ENCODE assay signal across 8 cellular contexts in the genomic region with DNA sequence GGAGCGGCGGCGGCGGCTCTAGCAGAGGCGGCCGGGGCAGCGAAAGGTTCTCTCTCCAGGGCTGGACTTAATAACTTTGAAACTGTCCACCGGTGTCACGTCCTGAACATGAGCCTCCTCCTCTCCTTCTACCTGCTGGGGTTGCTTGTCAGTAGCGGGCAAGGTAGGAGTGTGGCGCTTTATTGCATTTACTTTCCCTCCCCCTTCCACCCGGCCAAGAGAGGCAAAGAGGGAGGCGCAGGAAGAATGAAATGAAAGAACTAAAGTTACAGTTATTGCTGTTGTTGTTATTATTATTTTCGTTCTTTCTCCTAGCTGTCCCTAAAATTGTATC. TPM values are rescaled to one million over a fixed set of nuclear protein-coding genes. Genes with fewer than 3 reads are reported as not detected.
DNase-seq lines count a peak whose midpoint lies in the region; ATAC-seq, FAIRE-seq and TF ChIP-seq lines count a peak whose summit lies in the region.

No MANE protein-coding gene starts in this region.

- no peak overlapping the region for H3K27ac ChIP-seq in HUES64 (ENCODE audit: low read depth, low read length)
- no peak overlapping the region for H3K27ac ChIP-seq in neuronal stem cell (replicated peaks; ENCODE audit: low read length)

- H3K4ac ChIP-seq in neuronal stem cell (ENCODE audit: low read length): no peak overlapping the region

- no peak for TF ChIP-seq CTCF in endothelial cell (IDR thresholded peaks at IDR 0.05; ENCODE audit: unreplicated experiment)

- DNase-seq in G401 (ENCODE audit: low spot score): peak; percentile 24
- no peak for DNase-seq in endothelial cell (ENCODE audit: low spot score)
- no peak for DNase-seq in neuronal stem cell (ENCODE audit: low spot score)
- no peak for DNase-seq in GM19239 (ENCODE audit: insufficient read length, low spot score)
- DNase-seq in NCI-H526 (lab: John Stamatoyannopoulos, UW): no peak
- DNase-seq in iPS-NIHi7 (ENCODE audit: extremely low spot score): no peak

- H3K4me3 ChIP-seq in HUES64 (ENCODE audit: low read length) (peak overlapping the region; percentile 71), neuronal stem cell (ENCODE audit: low read length in 2 of 2) (peak overlapping the region; percentile 57 to 79)

- H3K4me1 Mint-ChIP-seq in endothelial cell (ENCODE audit: unreplicated experiment): no peaks in the 10 kb centered on the region

- no peak for FAIRE-seq in GM19239 (lab: Jason Lieb, UNC)

- H3K9me3 ChIP-seq in HUES64 (ENCODE audit: insufficient read depth, low read depth, low read length) (no peaks in the 10 kb centered on the region), neuronal stem cell (replicated peaks in 1 of 2; ENCODE audit: control insufficient read depth in 2 of 2, insufficient read depth in 1 of 2, low read depth in 1 of 2, low read length in 2 of 2) (no peaks in the 10 kb centered on the region)

- H3K27me3 Mint-ChIP-seq in endothelial cell (ENCODE audit: unreplicated experiment): peaks cover 4% of the 10 kb centered on the region

- no peaks in the 10 kb centered on the region for H3K36me3 Mint-ChIP-seq in endothelial cell (ENCODE audit: low read depth, unreplicated experiment)

- H3K36me3 ChIP-seq in HUES64 (ENCODE audit: insufficient read depth, low read length): no peaks in the 10 kb centered on the region
- H3K36me3 ChIP-seq in neuronal stem cell (replicated peaks in 1 of 2; ENCODE audit: control insufficient read depth in 2 of 2, insufficient read depth in 2 of 2, low read length in 2 of 2): no peaks in the 10 kb centered on the region

- no peak overlapping the region for H4K91ac ChIP-seq in neuronal stem cell (ENCODE audit: low read depth, low read length, poor library complexity)

- H3K18ac ChIP-seq in neuronal stem cell (ENCODE audit: low read length): no peak overlapping the region

- peak overlapping the region; percentile 95 for H2AFZ ChIP-seq in neuronal stem cell (ENCODE audit: low read length)

- ATAC-seq in HG02870 (IDR thresholded peaks at IDR 0.05; ENCODE audit: unreplicated experiment): no peak

- no peak overlapping the region for H3K23ac ChIP-seq in neuronal stem cell (ENCODE audit: low read depth, low read length, poor library complexity)

- no peak overlapping the region for H2BK120ac ChIP-seq in neuronal stem cell (ENCODE audit: low read depth, low read length)

- H2AK5ac ChIP-seq in neuronal stem cell (ENCODE audit: low read depth, low read length): no peak overlapping the region

- WGBS in HUES64: under 1% methylated on average over 11 of the region's 14 CpGs
- WGBS in neuronal stem cell (ENCODE audit: extremely low coverage in 2 of 2, insufficient read length in 2 of 2, insufficient replicate concordance in 1 of 2), 2 donors: no CpG with 5 or more reads among the region's 14 CpGs

- H3K27me3 ChIP-seq in HUES64 (ENCODE audit: insufficient read depth, low read length): peaks cover 33% of the 10 kb centered on the region
- H3K27me3 ChIP-seq in neuronal stem cell (ENCODE audit: control insufficient read depth in 3 of 3, insufficient read depth in 3 of 3, low read depth in 1 of 3, low read length in 3 of 3): peaks cover 0 to 11% (median 8%) of the 10 kb centered on the region in 3 experiments

- no peak overlapping the region for H3K27ac Mint-ChIP-seq in endothelial cell (ENCODE audit: unreplicated experiment)

- in situ Hi-C loops in G401 (cut with HindIII; ENCODE audit: low sequenced_read_pairs): no loop called here

- H3K4me1 ChIP-seq in HUES64 (ENCODE audit: insufficient read depth, low read length) (no peaks in the 10 kb centered on the region), neuronal stem cell (ENCODE audit: control insufficient read depth in 2 of 2, insufficient read depth in 1 of 2, low read depth in 1 of 2, low read length in 2 of 2) (no peaks in the 10 kb centered on the region)

- H4K8ac ChIP-seq in neuronal stem cell (ENCODE audit: low read depth, low read length): no peak overlapping the region

- H3K4me2 ChIP-seq in neuronal stem cell (ENCODE audit: insufficient read depth, low read length, poor library complexity, severe bottlenecking): peak overlapping the region; percentile 94

- H3K9me3 Mint-ChIP-seq in endothelial cell (ENCODE audit: unreplicated experiment): no peaks in the 10 kb centered on the region

- no peaks in the 10 kb centered on the region for H3K79me1 ChIP-seq in neuronal stem cell (ENCODE audit: low read depth, low read length)

- peak overlapping the region; percentile 23; the same call in 1 of the 2 replicates for H3K9ac ChIP-seq in HUES64 (ENCODE audit: low read depth, low read length)
- no peak overlapping the region for H3K9ac ChIP-seq in neuronal stem cell (ENCODE audit: low read depth, low read length, poor library complexity)

- no peak overlapping the region for H3K14ac ChIP-seq in neuronal stem cell (ENCODE audit: low read length)

- peak overlapping the region; percentile 90 for H3K4me3 Mint-ChIP-seq in endothelial cell (ENCODE audit: unreplicated experiment)

- H2BK15ac ChIP-seq in neuronal stem cell (ENCODE audit: low read length): no peak overlapping the region

- no peak overlapping the region for H2BK12ac ChIP-seq in neuronal stem cell (ENCODE audit: low read length)

- no peak overlapping the region for H2BK5ac ChIP-seq in neuronal stem cell (ENCODE audit: low read length)

RNA-seq across cellular contexts. Expression of a gene that starts 0.2 kb away (rescaled TPM):
- 5.2 and 6.7 TPM in 2 replicates for total RNA-seq in G401 (2014; rRNA removed; shearing (Covaris generic))
- 2.1 TPM for polyA plus RNA-seq in HUES64 (2013, experiment 1 of 2)
- polyA plus RNA-seq in HUES64 (2013, experiment 2 of 2): 2.3 TPM
- 0.64 TPM for total RNA-seq in endothelial cell (ENCODE audit: unreplicated experiment)
- 0.67 TPM for polyA plus RNA-seq in neuronal stem cell (2013, experiment 1 of 2)
- polyA plus RNA-seq in neuronal stem cell (2013, experiment 2 of 2): 0.51 TPM
